Comparison of ENCODE assay signal across 26 cellular contexts in genomic region chr16:78571434-78571833, GRCh38.
"Had no signal": no experiment of that assay in that cellular context is flagged by ENCODE, and none has a peak within 500 bp of the region (broad histone marks: within the 10 kb centered on the region; RNA-seq: fewer than 3 reads in every experiment).

No MANE protein-coding gene starts in this region.

- H3K4me1 ChIP-seq: parathyroid adenoma, psoas muscle, stomach, tibial nerve, upper lobe of left lung, vagina had no signal

- H3K27ac ChIP-seq: neutrophil, ovary, parathyroid adenoma, psoas muscle, stomach, thoracic aorta, thyroid gland, tibial nerve, upper lobe of left lung, vagina had no signal

- ATAC-seq: naive thymus-derived CD8-positive, alpha-beta T cell; natural killer cell treated with Interleukin-12 subunit alpha and Interleukin-12 subunit beta and Interleukin-15 and Interleukin-18, amount 100 ng/mL, for 72 hours; right cardiac atrium; sciatic nerve; stimulated activated effector memory CD8-positive, alpha-beta T cell treated with anti-CD3 and anti-CD28 coated beads, Interleukin-12 subunit alpha, Interleukin-12 subunit beta, amount 100 ng/mL, for 72 hours had no signal

- DNase-seq: naive thymus-derived CD8-positive, alpha-beta T cell; nephron progenitor cell; nucleus accumbens; ovary; posterior cingulate gyrus; psoas muscle; right cardiac atrium; stimulated activated CD4-positive, alpha-beta T cell treated with anti-CD3 and anti-CD28 coated beads, Interleukin-15, amount 100 ng/mL, for 24 hours; stimulated activated CD4-positive, alpha-beta T cell treated with anti-CD3 and anti-CD28 coated beads, Interleukin-2, amount 100 ng/mL, for 24 hours; stimulated activated CD4-positive, alpha-beta T cell treated with anti-CD3 and anti-CD28 coated beads, Interleukin-2, amount 100 ng/mL, for 48 hours; stimulated activated CD4-positive, alpha-beta T cell treated with anti-CD3 and anti-CD28 coated beads, Interleukin-4, amount 100 ng/mL, for 24 hours; stimulated activated naive B cell treated with anti-CD40 and anti-IgM and Interleukin-4, amounts not matched to agents 10 μg/mL and 1 μg/mL and 100 μg/mL, for 72 hours; stimulated activated naive CD4-positive, alpha-beta T cell treated with Interleukin-2 at 50 U/mL for 16 hours; stomach; upper lobe of left lung had no signal

- H3K9ac ChIP-seq: parathyroid adenoma had no signal

- H3K36me3 ChIP-seq: neutrophil, ovary, stomach, thoracic aorta, thyroid gland, tibial nerve, upper lobe of left lung, vagina had no signal

- H3K9me3 ChIP-seq: neutrophil, ovary, psoas muscle, stomach, thoracic aorta, thyroid gland, tibial nerve, upper lobe of left lung, vagina had no signal

- FAIRE-seq: small intestine, urothelium cell line had no signal

- H3K4me3 ChIP-seq: ovary, psoas muscle, stomach, thoracic aorta, thyroid gland, tibial nerve, upper lobe of left lung, vagina had no signal

- H3K27me3 ChIP-seq: neutrophil, ovary, stomach, thyroid gland, tibial nerve, upper lobe of left lung, vagina had no signal

- H3K79me2 ChIP-seq: parathyroid adenoma had no signal

- H2AFZ ChIP-seq: parathyroid adenoma had no signal
